ENCODE assay signal across 8 cellular contexts in the genomic region with DNA sequence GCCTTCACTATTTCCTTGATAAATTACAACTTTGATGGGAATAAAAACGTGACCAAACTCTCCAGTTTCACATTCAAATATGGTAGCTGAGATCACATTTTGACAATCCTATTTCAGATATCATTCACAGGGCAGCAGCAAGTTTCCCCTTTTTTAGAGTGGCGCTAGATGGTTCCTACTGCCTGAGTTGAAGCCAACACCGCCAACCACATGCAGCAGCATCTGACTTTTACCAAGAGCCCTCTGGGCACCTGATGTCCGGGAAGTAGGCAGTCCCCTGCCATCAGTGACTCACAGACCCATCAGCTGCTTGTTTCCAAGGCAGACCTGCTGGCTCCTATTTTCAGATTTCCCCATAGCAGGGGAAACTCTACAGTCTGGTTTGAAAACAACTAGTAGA. TPM values are rescaled to one million over a fixed set of nuclear protein-coding genes. Genes with fewer than 3 reads are reported as not detected.
DNase-seq lines count a peak whose midpoint lies in the region; ATAC-seq lines count a peak whose summit lies in the region.

No MANE protein-coding gene starts in this region.

- H3K27me3 Mint-ChIP-seq in activated naive CD4-positive, alpha-beta T cell treated with anti-CD3 and anti-CD28 coated beads for 36 hours (ENCODE audit: low read depth): no peaks in the 10 kb centered on the region
- no peaks in the 10 kb centered on the region for H3K27me3 Mint-ChIP-seq in activated T-helper 17 cell treated with anti-CD3 and anti-CD28 coated beads, Interleukin-2, amount 50 U/mL, for 72 hours
- H3K27me3 Mint-ChIP-seq in stimulated activated naive CD8-positive, alpha-beta T cell treated with anti-CD3 and anti-CD28 coated beads, Interleukin-15, amount 100 ng/mL, for 72 hours: no peaks in the 10 kb centered on the region

- peaks cover 46% of the 10 kb centered on the region for H3K4me1 Mint-ChIP-seq in activated naive CD4-positive, alpha-beta T cell treated with anti-CD3 and anti-CD28 coated beads for 36 hours (ENCODE audit: low read depth)
- H3K4me1 Mint-ChIP-seq in activated T-helper 17 cell treated with anti-CD3 and anti-CD28 coated beads, Interleukin-2, amount 50 U/mL, for 72 hours: peaks cover 34% of the 10 kb centered on the region
- peaks cover 45% of the 10 kb centered on the region for H3K4me1 Mint-ChIP-seq in stimulated activated naive CD8-positive, alpha-beta T cell treated with anti-CD3 and anti-CD28 coated beads, Interleukin-15, amount 100 ng/mL, for 72 hours

- H3K36me3 Mint-ChIP-seq in activated naive CD4-positive, alpha-beta T cell treated with anti-CD3 and anti-CD28 coated beads for 36 hours (ENCODE audit: low read depth): no peaks in the 10 kb centered on the region
- H3K36me3 Mint-ChIP-seq in activated T-helper 17 cell treated with anti-CD3 and anti-CD28 coated beads, Interleukin-2, amount 50 U/mL, for 72 hours (ENCODE audit: low read depth): no peaks in the 10 kb centered on the region

- ATAC-seq in activated T-helper 17 cell treated with anti-CD3 and anti-CD28 coated beads, Interleukin-2, amount 50 U/mL, for 72 hours (replicated peaks): peak; percentile 68
- ATAC-seq in stimulated activated naive CD8-positive, alpha-beta T cell treated with anti-CD3 and anti-CD28 coated beads, Interleukin-15, amount 100 ng/mL, for 72 hours: peak; percentile 37
- ATAC-seq in HG03280 (IDR thresholded peaks at IDR 0.05; ENCODE audit: unreplicated experiment): no peak

- intact Hi-C loops in activated naive CD4-positive, alpha-beta T cell treated with anti-CD3 and anti-CD28 coated beads for 36 hours (cut with micrococcal nuclease): loop anchor here (5.0 to 10.0 kb wide), 2 partner anchors 330 to 333 kb away; no protein-coding TSS in a partner anchor

- no peak overlapping the region for H3K4me3 Mint-ChIP-seq in activated naive CD4-positive, alpha-beta T cell treated with anti-CD3 and anti-CD28 coated beads for 36 hours
- peak overlapping the region; percentile 60 for H3K4me3 Mint-ChIP-seq in activated T-helper 17 cell treated with anti-CD3 and anti-CD28 coated beads, Interleukin-2, amount 50 U/mL, for 72 hours
- peak overlapping the region; percentile 5 to 24 for H3K4me3 Mint-ChIP-seq in stimulated activated naive CD8-positive, alpha-beta T cell treated with anti-CD3 and anti-CD28 coated beads, Interleukin-15, amount 100 ng/mL, for 72 hours

- CTCF ChIA-PET in activated naive CD4-positive, alpha-beta T cell treated with anti-CD3 and anti-CD28 coated beads for 36 hours (lab: Charles Lee): interaction anchor here (0.9 to 3.2 kb wide), 3 partner anchors 12 to 91 kb away, joined by 3 to 12 read pairs (median 6); no protein-coding TSS in a partner anchor

- no peak overlapping the region for H3K27ac Mint-ChIP-seq in activated naive CD4-positive, alpha-beta T cell treated with anti-CD3 and anti-CD28 coated beads for 36 hours
- H3K27ac Mint-ChIP-seq in activated T-helper 17 cell treated with anti-CD3 and anti-CD28 coated beads, Interleukin-2, amount 50 U/mL, for 72 hours: peak overlapping the region; percentile 47
- no peak overlapping the region for H3K27ac Mint-ChIP-seq in stimulated activated naive CD8-positive, alpha-beta T cell treated with anti-CD3 and anti-CD28 coated beads, Interleukin-15, amount 100 ng/mL, for 72 hours

- DNase-seq in activated naive CD4-positive, alpha-beta T cell treated with anti-CD3 and anti-CD28 coated beads for 36 hours: peak; percentile 77
- no peak for DNase-seq in activated naive CD4-positive, alpha-beta T cell treated with anti-CD3 and anti-CD28 coated beads, Interleukin-2, amount 50 U/mL, for 16 hours
- peak; percentile 75 for DNase-seq in HT1080 (ENCODE audit: low read depth)
- DNase-seq in stimulated activated naive CD8-positive, alpha-beta T cell treated with anti-CD3 and anti-CD28 coated beads, Interleukin-15, amount 100 ng/mL, for 72 hours: peak in 1 of 2 donors; percentile 55
- no peak for DNase-seq in activated gamma-delta T cell treated with Interleukin-2 at 50 U/mL for 16 hours
- no peak for DNase-seq in activated gamma-delta T cell (lab: John Stamatoyannopoulos, UW)

- no peaks in the 10 kb centered on the region for H3K9me3 Mint-ChIP-seq in activated naive CD4-positive, alpha-beta T cell treated with anti-CD3 and anti-CD28 coated beads for 36 hours
- no peaks in the 10 kb centered on the region for H3K9me3 Mint-ChIP-seq in activated T-helper 17 cell treated with anti-CD3 and anti-CD28 coated beads, Interleukin-2, amount 50 U/mL, for 72 hours
- H3K9me3 Mint-ChIP-seq in stimulated activated naive CD8-positive, alpha-beta T cell treated with anti-CD3 and anti-CD28 coated beads, Interleukin-15, amount 100 ng/mL, for 72 hours: no peaks in the 10 kb centered on the region

RNA-seq across cellular contexts. Expression of a gene that starts 4.0 kb away (rescaled TPM):
- 1 to 10 TPM; 3.1 to 3.9 TPM for total RNA-seq in activated naive CD4-positive, alpha-beta T cell treated with anti-CD3 and anti-CD28 coated beads for 36 hours
- total RNA-seq in HT1080 (2014; rRNA removed; shearing (Covaris generic)): 17.6 and 19.8 TPM in 2 replicates
- 5.0 and 6.4 TPM in 2 replicates for polyA plus RNA-seq in HT1080 (2015; cell fraction: cytosol; rRNA removed)
- polyA plus RNA-seq in HT1080 (2015; cell fraction: nucleus; rRNA removed): 3.3 and 3.5 TPM in 2 replicates
- 10 to 100 TPM in 1 of 2 donors, 1 to 10 TPM in 1; 7.5 to 22.0 TPM for total RNA-seq in activated T-helper 17 cell treated with anti-CD3 and anti-CD28 coated beads, Interleukin-2, amount 50 U/mL, for 72 hours

Comparison
In these comparisons a context has a peak if more than half of its experiments do, and no peak if none do; other contexts are left out.
1. DNase-seq: peak in activated naive CD4-positive, alpha-beta T cell treated with anti-CD3 and anti-CD28 coated beads for 36 hours (single experiment) and HT1080 (single experiment); none in activated naive CD4-positive, alpha-beta T cell treated with anti-CD3 and anti-CD28 coated beads, Interleukin-2, amount 50 U/mL, for 16 hours (single experiment), activated gamma-delta T cell treated with Interleukin-2 at 50 U/mL for 16 hours (single experiment) and activated gamma-delta T cell (single experiment).